Comparison of ENCODE assay signal across 36 cellular contexts in the genomic region with DNA sequence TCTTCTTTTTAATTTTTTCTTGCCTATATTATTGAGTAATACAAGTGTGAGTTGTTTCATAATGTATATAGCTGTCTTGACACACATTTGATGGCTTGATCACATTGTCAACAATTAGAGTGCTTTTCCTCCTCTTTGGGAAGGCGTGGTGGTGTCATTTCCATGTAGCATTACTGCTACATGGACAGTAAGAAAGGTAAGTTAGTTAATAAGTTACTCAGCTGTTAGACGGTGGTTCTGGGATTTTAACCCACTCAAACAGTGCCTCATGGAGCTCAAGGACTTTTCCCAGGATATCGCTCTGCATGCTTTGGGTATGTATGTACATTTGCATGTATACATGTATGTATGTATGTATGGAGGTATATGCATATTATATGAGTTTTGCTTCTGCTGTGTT.
"Had no signal": no experiment of that assay in that cellular context is flagged by ENCODE, and none has a peak within 500 bp of the region (broad histone marks: within the 10 kb centered on the region; RNA-seq: fewer than 3 reads in every experiment).

No MANE protein-coding gene starts in this region.

- FAIRE-seq: astrocyte, TTC549 had no signal

- H3K9me3 Mint-ChIP-seq: activated B cell treated with CpG ODN at 0.5 μM for 24 hours; activated CD4-positive, alpha-beta memory T cell treated with anti-CD3 and anti-CD28 coated beads for 36 hours; activated CD4-positive, alpha-beta T cell treated with anti-CD3 and anti-CD28 coated beads, Interleukin-2, amount 10 ng/mL, durations not matched to agents 24 days and 14 days; activated CD8-positive, alpha-beta T cell treated with anti-CD3 and anti-CD28 coated beads for 36 hours; activated naive CD4-positive, alpha-beta T cell treated with anti-CD3 and anti-CD28 coated beads for 36 hours; activated naive CD4-positive, alpha-beta T cell treated with anti-CD3 and anti-CD28 coated beads, Interleukin-2, amount 50 U/mL, for 72 hours; activated naive CD8-positive, alpha-beta T cell treated with anti-CD3 and anti-CD28 coated beads for 36 hours; activated T-cell treated with anti-CD3 and anti-CD28 coated beads, Interleukin-2, amount 50 U/mL, for 4 hours; activated T-cell treated with anti-CD3 and anti-CD28 coated beads, Interleukin-2, amount 50 U/mL, for 72 hours; activated T-helper 1 cell treated with anti-CD3 and anti-CD28 coated beads, Interleukin-12 subunit alpha, Interleukin-12 subunit beta, Interleukin-2, Interleukin-4 antibody, amounts not matched to agents 30 ng/mL and 10 ng/mL and 1 ng/mL, durations not matched to agents 14 hours and 24 hours and 36 hours; activated T-helper 17 cell treated with anti-CD3 and anti-CD28 coated beads, Interleukin-2, amount 50 U/mL, for 72 hours; T-helper 1 cell treated with Interleukin-12 subunit alpha and Interleukin-12 subunit beta and Interleukin-4 antibody, amounts not matched to agents 30 μg/mL and 1 μg/mL, for 36 hours; T-helper 2 cell treated with Interferon-gamma antibody and Interleukin-4, amounts not matched to agents 5 μg/mL and 100 μg/mL, for 36 hours had no signal

- H3K27ac ChIP-seq: adrenal gland, body of pancreas, brain microvascular endothelial cell, breast epithelium, VCaP had no signal

- DNase-seq: activated B cell treated with CpG ODN at 0.5 μM for 24 hours; activated CD4-positive, alpha-beta memory T cell treated with anti-CD3 and anti-CD28 coated beads for 36 hours; activated CD4-positive, alpha-beta T cell treated with anti-CD3 and anti-CD28 coated beads for 4 hours; activated CD4-positive, alpha-beta T cell treated with anti-CD3 and anti-CD28 coated beads, Interleukin-2, amount 10 ng/mL, durations not matched to agents 24 days and 14 days; activated CD4-positive, alpha-beta T cell treated with anti-CD3 and anti-CD28 coated beads, Interleukin-2, amount 50 U/mL, for 1 hour; activated CD4-positive, alpha-beta T cell treated with anti-CD3 and anti-CD28 coated beads, Interleukin-2, amount 50 U/mL, for 4 hours; activated CD4-positive, CD25-positive, alpha-beta regulatory T cell treated with anti-CD3 and anti-CD28 coated beads, Interleukin-2, amount 50 U/mL, for 72 hours; activated CD8-positive, alpha-beta memory T cell treated with anti-CD3 and anti-CD28 coated beads, Interleukin-2, amount 50 U/mL, for 4 hours; activated CD8-positive, alpha-beta T cell treated with anti-CD3 and anti-CD28 coated beads for 36 hours; activated effector memory CD4-positive, alpha-beta T cell treated with anti-CD3 and anti-CD28 coated beads, Interleukin-2, amount 50 U/mL, for 16 hours; activated gamma-delta T cell treated with Interleukin-2 at 50 U/mL for 16 hours; activated naive CD4-positive, alpha-beta T cell; activated naive CD4-positive, alpha-beta T cell treated with anti-CD3 and anti-CD28 coated beads for 36 hours; activated naive CD4-positive, alpha-beta T cell treated with anti-CD3 and anti-CD28 coated beads, Interleukin-2, amount 50 U/mL, for 16 hours; activated naive CD8-positive, alpha-beta T cell treated with anti-CD3 and anti-CD28 coated beads for 36 hours; activated T-cell treated with anti-CD3 and anti-CD28 coated beads for 4 hours; activated T-cell treated with anti-CD3 and anti-CD28 coated beads, Interleukin-2, amount 50 U/mL, for 1 hour; activated T-cell treated with anti-CD3 and anti-CD28 coated beads, Interleukin-2, amount 50 U/mL, for 4 hours; activated T-cell treated with anti-CD3 and anti-CD28 coated beads, Interleukin-2, amount 50 U/mL, for 72 hours; adrenal gland; amniotic stem cell; aorta; body of pancreas; brain microvascular endothelial cell; central memory CD4-positive, alpha-beta T cell; T-helper 2 cell; T-helper 9 cell had no signal

- H3K36me3 Mint-ChIP-seq: activated CD4-positive, alpha-beta memory T cell treated with anti-CD3 and anti-CD28 coated beads for 36 hours; activated naive CD4-positive, alpha-beta T cell treated with anti-CD3 and anti-CD28 coated beads, Interleukin-2, amount 50 U/mL, for 72 hours; activated naive CD8-positive, alpha-beta T cell treated with anti-CD3 and anti-CD28 coated beads for 36 hours had no signal

- H3K9me3 ChIP-seq: adrenal gland, body of pancreas had no signal

- H3K27me3 ChIP-seq: adrenal gland, body of pancreas, brain microvascular endothelial cell, breast epithelium had no signal

- H3K4me3 ChIP-seq: adrenal gland, body of pancreas, breast epithelium had no signal

- H3K27ac Mint-ChIP-seq: activated B cell treated with CpG ODN at 0.5 μM for 24 hours; activated CD4-positive, alpha-beta memory T cell treated with anti-CD3 and anti-CD28 coated beads for 36 hours; activated CD4-positive, alpha-beta T cell treated with anti-CD3 and anti-CD28 coated beads, Interleukin-2, amount 10 ng/mL, durations not matched to agents 24 days and 14 days; activated CD8-positive, alpha-beta T cell treated with anti-CD3 and anti-CD28 coated beads for 36 hours; activated naive CD4-positive, alpha-beta T cell treated with anti-CD3 and anti-CD28 coated beads for 36 hours; activated naive CD4-positive, alpha-beta T cell treated with anti-CD3 and anti-CD28 coated beads, Interleukin-2, amount 50 U/mL, for 72 hours; activated naive CD8-positive, alpha-beta T cell treated with anti-CD3 and anti-CD28 coated beads for 36 hours; activated T-cell treated with anti-CD3 and anti-CD28 coated beads, Interleukin-2, amount 50 U/mL, for 72 hours; activated T-helper 1 cell treated with anti-CD3 and anti-CD28 coated beads, Interleukin-12 subunit alpha, Interleukin-12 subunit beta, Interleukin-2, Interleukin-4 antibody, amounts not matched to agents 30 ng/mL and 10 ng/mL and 1 ng/mL, durations not matched to agents 14 hours and 24 hours and 36 hours; activated T-helper 17 cell treated with anti-CD3 and anti-CD28 coated beads, Interleukin-2, amount 50 U/mL, for 72 hours; T-helper 1 cell treated with Interleukin-12 subunit alpha and Interleukin-12 subunit beta and Interleukin-4 antibody, amounts not matched to agents 30 μg/mL and 1 μg/mL, for 36 hours; T-helper 2 cell treated with Interferon-gamma antibody and Interleukin-4, amounts not matched to agents 5 μg/mL and 100 μg/mL, for 36 hours had no signal

- H3K4me3 Mint-ChIP-seq: activated B cell treated with CpG ODN at 0.5 μM for 24 hours; activated CD4-positive, alpha-beta memory T cell treated with anti-CD3 and anti-CD28 coated beads for 36 hours; activated CD4-positive, alpha-beta T cell treated with anti-CD3 and anti-CD28 coated beads, Interleukin-2, amount 10 ng/mL, durations not matched to agents 24 days and 14 days; activated CD8-positive, alpha-beta T cell treated with anti-CD3 and anti-CD28 coated beads for 36 hours; activated naive CD4-positive, alpha-beta T cell treated with anti-CD3 and anti-CD28 coated beads for 36 hours; activated naive CD8-positive, alpha-beta T cell treated with anti-CD3 and anti-CD28 coated beads for 36 hours; activated T-cell treated with anti-CD3 and anti-CD28 coated beads, Interleukin-2, amount 50 U/mL, for 4 hours; activated T-cell treated with anti-CD3 and anti-CD28 coated beads, Interleukin-2, amount 50 U/mL, for 72 hours; activated T-helper 1 cell treated with anti-CD3 and anti-CD28 coated beads, Interleukin-12 subunit alpha, Interleukin-12 subunit beta, Interleukin-2, Interleukin-4 antibody, amounts not matched to agents 30 ng/mL and 10 ng/mL and 1 ng/mL, durations not matched to agents 14 hours and 24 hours and 36 hours; activated T-helper 17 cell treated with anti-CD3 and anti-CD28 coated beads, Interleukin-2, amount 50 U/mL, for 72 hours; T-helper 1 cell treated with Interleukin-12 subunit alpha and Interleukin-12 subunit beta and Interleukin-4 antibody, amounts not matched to agents 30 μg/mL and 1 μg/mL, for 36 hours; T-helper 2 cell treated with Interferon-gamma antibody and Interleukin-4, amounts not matched to agents 5 μg/mL and 100 μg/mL, for 36 hours had no signal

- H3K4me1 ChIP-seq: adrenal gland, breast epithelium had no signal

- H3K4me1 Mint-ChIP-seq: activated B cell treated with CpG ODN at 0.5 μM for 24 hours; activated CD4-positive, alpha-beta T cell treated with anti-CD3 and anti-CD28 coated beads, Interleukin-2, amount 10 ng/mL, durations not matched to agents 24 days and 14 days; activated naive CD8-positive, alpha-beta T cell treated with anti-CD3 and anti-CD28 coated beads for 36 hours; activated T-helper 17 cell treated with anti-CD3 and anti-CD28 coated beads, Interleukin-2, amount 50 U/mL, for 72 hours had no signal

- H3K36me3 ChIP-seq: adrenal gland, brain microvascular endothelial cell, breast epithelium had no signal

- H3K27me3 Mint-ChIP-seq: activated CD4-positive, alpha-beta memory T cell treated with anti-CD3 and anti-CD28 coated beads for 36 hours; activated CD4-positive, alpha-beta T cell treated with anti-CD3 and anti-CD28 coated beads, Interleukin-2, amount 10 ng/mL, durations not matched to agents 24 days and 14 days; activated CD8-positive, alpha-beta T cell treated with anti-CD3 and anti-CD28 coated beads for 36 hours; activated T-helper 17 cell treated with anti-CD3 and anti-CD28 coated beads, Interleukin-2, amount 50 U/mL, for 72 hours had no signal
